Comparison of ENCODE assay signal across 15 cellular contexts in the genomic region with DNA sequence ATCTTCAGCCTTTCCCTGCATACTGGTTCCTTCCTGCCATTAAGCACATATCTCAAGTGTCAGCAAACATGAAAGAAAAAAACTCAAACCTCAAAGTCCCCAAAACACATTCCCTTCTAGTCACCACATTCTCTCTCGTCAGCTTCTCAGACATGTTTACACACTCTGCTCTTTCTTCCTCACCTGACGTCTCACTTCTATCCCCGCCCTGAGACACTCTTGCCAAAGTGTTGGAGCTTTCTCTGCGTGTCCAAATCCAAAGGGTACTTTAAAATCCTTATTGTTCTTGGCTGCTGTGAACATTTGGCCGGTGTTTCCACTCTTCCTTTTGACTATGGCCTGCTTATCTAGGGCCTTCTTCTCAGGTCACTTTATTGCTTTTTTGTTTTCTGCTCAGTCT. TPM values are rescaled to one million over a fixed set of nuclear protein-coding genes. Genes with fewer than 3 reads are reported as not detected.
"Had no signal": no experiment of that assay in that cellular context is flagged by ENCODE, and none has a peak within 500 bp of the region (broad histone marks: within the 10 kb centered on the region; RNA-seq: fewer than 3 reads in every experiment).

No MANE protein-coding gene starts in this region.

- H3K27me3 ChIP-seq: heart left ventricle, right atrium auricular region, tibial nerve had no signal

- DNase-seq: effector memory CD4-positive, alpha-beta T cell; heart left ventricle; kidney glomerular epithelial cell; natural killer cell; posterior cingulate gyrus; small intestine; stimulated activated CD4-positive, alpha-beta T cell treated with anti-CD3 and anti-CD28 coated beads, Interleukin-12 subunit alpha, Interleukin-12 subunit beta, amount 100 ng/mL, for 4 hours; stimulated activated CD4-positive, alpha-beta T cell treated with anti-CD3 and anti-CD28 coated beads, Interleukin-2, amount 100 ng/mL, for 48 hours; stimulated activated naive CD8-positive, alpha-beta T cell treated with anti-CD3 and anti-CD28 coated beads, Interleukin-15, Interleukin-2, amounts not matched to agents 100 U/mL and 50 U/mL, for 24 hours had no signal

- H3K4me1 ChIP-seq: heart left ventricle, right atrium auricular region, tibial nerve had no signal

- H3K9me3 ChIP-seq: heart left ventricle, right atrium auricular region, tibial nerve had no signal

- H3K9me3 Mint-ChIP-seq: memory B cell, mesothelial cell of epicardium, neural crest cell had no signal

- H3K27ac ChIP-seq: heart left ventricle, right atrium auricular region, tibial nerve had no signal

- H3K4me3 ChIP-seq: heart left ventricle, right atrium auricular region, tibial nerve had no signal

- H3K36me3 Mint-ChIP-seq: memory B cell, mesothelial cell of epicardium, natural killer cell had no signal

- ATAC-seq: heart left ventricle; natural killer cell; stimulated activated naive CD8-positive, alpha-beta T cell treated with anti-CD3 and anti-CD28 coated beads, Interleukin-15, Interleukin-2, amounts not matched to agents 100 U/mL and 50 U/mL, for 24 hours had no signal

- H3K27ac Mint-ChIP-seq: memory B cell, mesothelial cell of epicardium, natural killer cell had no signal

- H3K4me3 Mint-ChIP-seq: memory B cell, mesothelial cell of epicardium, natural killer cell, neural crest cell had no signal

- H3K36me3 ChIP-seq: heart left ventricle, right atrium auricular region, tibial nerve had no signal

- H3K4me1 Mint-ChIP-seq: memory B cell, natural killer cell had no signal

RNA-seq across cellular contexts. Expression of gene SOX11, which starts 47.9 kb away (rescaled TPM):
- total RNA-seq: esophagus mucosa, natural killer cell, tibial nerve had no signal
